8 cellular contexts compared by ENCODE assay signal in genomic region chr1:156193208-156193487, GRCh38. TPM values are rescaled to one million over a fixed set of nuclear protein-coding genes. Genes with fewer than 3 reads are reported as not detected.
DNase-seq lines count a peak whose midpoint lies in the region; ATAC-seq and TF ChIP-seq lines count a peak whose summit lies in the region.

No MANE protein-coding gene starts in this region.

- no peak overlapping the region for H2BK12ac ChIP-seq in trophoblast cell (ENCODE audit: low read length)

- H3K27ac ChIP-seq in Panc1 (ENCODE audit: low read length) (peak overlapping the region; percentile 81), trophoblast cell (ENCODE audit: low read depth, low read length) (no peak overlapping the region)

- H3K27me3 ChIP-seq in Panc1 (ENCODE audit: control insufficient read depth, insufficient read depth, low read length): no peaks in the 10 kb centered on the region
- no peaks in the 10 kb centered on the region for H3K27me3 ChIP-seq in trophoblast cell (ENCODE audit: insufficient read depth, low read length)

- peak overlapping the region; percentile 58 for H4K91ac ChIP-seq in trophoblast cell (ENCODE audit: low read depth, low read length)

- CTCF ChIA-PET in Calu3 (lab: Charles Lee): interaction anchor here (1.0 to 1.6 kb wide), 3 partner anchors 32 to 249 kb away, joined by 3 to 18 read pairs (median 14); no protein-coding TSS in a partner anchor
- CTCF ChIA-PET in Panc1 (lab: Charles Lee): no interaction called here

- in situ Hi-C loops in Panc1 (cut with HindIII; ENCODE audit: low pct_unique_long_range_greater_than_20kb, low sequenced_read_pairs): no loop called here

- peaks cover 30% of the 10 kb centered on the region for H3K4me1 Mint-ChIP-seq in Calu3 (ENCODE audit: low read depth, unreplicated experiment)

- H3K36me3 ChIP-seq in Panc1 (ENCODE audit: control insufficient read depth, insufficient read depth, low read length) (peaks cover 4% of the 10 kb centered on the region; the same call in 1 of the 2 replicates), trophoblast cell (ENCODE audit: control insufficient read depth in 1 of 2, insufficient read depth in 2 of 2, low read length in 2 of 2) (peaks cover 3 to 5% of the 10 kb centered on the region in 2 experiments)

- no peaks in the 10 kb centered on the region for H3K9me3 Mint-ChIP-seq in Calu3 (ENCODE audit: low read depth, unreplicated experiment)

- no CpG with 5 or more reads among the region's 7 CpGs for WGBS in trophoblast cell (ENCODE audit: extremely low coverage, insufficient coverage, insufficient read length)

- no peak overlapping the region for H3K14ac ChIP-seq in trophoblast cell (ENCODE audit: low read length)

- ATAC-seq in Panc1: no peak
- no peak for ATAC-seq in HG03354 (IDR thresholded peaks at IDR 0.05; ENCODE audit: poor library complexity, severe bottlenecking, unreplicated experiment)
- ATAC-seq in HG03342 (IDR thresholded peaks at IDR 0.05; ENCODE audit: unreplicated experiment): no peak

- POLR2A ChIA-PET in Panc1 (lab: Charles Lee): interaction anchor here (0.7 kb wide), 1 partner anchor 23 kb away, joined by 4 read pairs; no protein-coding TSS in a partner anchor

- H3K4me3 ChIP-seq in Panc1 (ENCODE audit: low read depth in 2 of 2, low read length in 2 of 2) (peak overlapping the region; percentile 99), epithelial cell of esophagus (ENCODE audit: low read length) (peak overlapping the region; percentile 99), trophoblast cell (ENCODE audit: low read depth, low read length) (no peak overlapping the region)

- TF ChIP-seq CTCF in Calu3 (IDR thresholded peaks at IDR 0.05; ENCODE audit: unreplicated experiment): no peak
- TF ChIP-seq CTCF in Panc1 (IDR thresholded peaks at IDR 0.05): no peak
- TF ChIP-seq CTCF in epithelial cell of esophagus (IDR thresholded peaks at IDR 0.05; ENCODE audit: insufficient read depth, low read depth, low read length, missing control alignments): no peak

- H4K12ac ChIP-seq in trophoblast cell (ENCODE audit: low read depth, low read length): no peak overlapping the region

- no peak overlapping the region for H3K4ac ChIP-seq in trophoblast cell (ENCODE audit: low read depth, low read length)

- intact Hi-C loops in Calu3 (cut with micrococcal nuclease; ENCODE audit: unreplicated experiment): no loop called here
- intact Hi-C loops in Panc1 (cut with micrococcal nuclease; ENCODE audit: unreplicated experiment): no loop called here

- no peak overlapping the region for H2BK5ac ChIP-seq in trophoblast cell (ENCODE audit: low read depth, low read length, poor library complexity)

- BruUV-seq in Calu3 (replicated peaks; lab: Mats Ljungman, UMichigan): no TSS peak
- TSS peak; percentile 97 for BruUV-seq in Panc1 (replicated peaks; lab: Mats Ljungman, UMichigan)

- peaks cover 6% of the 10 kb centered on the region for H3K79me1 ChIP-seq in trophoblast cell (ENCODE audit: low read length)

- no peak overlapping the region for H3K18ac ChIP-seq in trophoblast cell (ENCODE audit: low read length)

- DNase-seq in Calu3 (no peak), Panc1 (ENCODE audit: low read depth, low spot score) (no peak), epithelial cell of esophagus (ENCODE audit: low read depth) (no peak), trophoblast cell (no peak), COR-L47 (lab: John Stamatoyannopoulos, UW) (no peak), NCI-H226 (no peak)

- H3K27me3 Mint-ChIP-seq in Calu3 (ENCODE audit: unreplicated experiment): peaks cover 7% of the 10 kb centered on the region

- H2AFZ ChIP-seq in trophoblast cell (ENCODE audit: insufficient read depth, low read length, poor library complexity): no peak overlapping the region

- H3K4me2 ChIP-seq in trophoblast cell (ENCODE audit: low read length): no peak overlapping the region

- peak overlapping the region; percentile 85 for H4K8ac ChIP-seq in trophoblast cell (ENCODE audit: low read depth, low read length)

- H3K79me2 ChIP-seq in trophoblast cell (ENCODE audit: control insufficient read depth, insufficient read depth, low read length, poor library complexity): peaks cover 7% of the 10 kb centered on the region

- H2AK5ac ChIP-seq in trophoblast cell (ENCODE audit: low read length): no peak overlapping the region

- H3K9me3 ChIP-seq in Panc1 (ENCODE audit: control insufficient read depth, insufficient read depth, low read depth, low read length) (no peaks in the 10 kb centered on the region), trophoblast cell (ENCODE audit: insufficient read depth, low read depth, low read length) (no peaks in the 10 kb centered on the region)

- H3K4me3 Mint-ChIP-seq in Calu3 (ENCODE audit: low read depth, unreplicated experiment): peak overlapping the region; percentile 95

- peaks cover 17% of the 10 kb centered on the region for H3K36me3 Mint-ChIP-seq in Calu3 (ENCODE audit: insufficient read depth, unreplicated experiment)

- H3K4me1 ChIP-seq in Panc1 (ENCODE audit: control insufficient read depth, insufficient read depth, low read length): peaks cover 10% of the 10 kb centered on the region; the same call in 1 of the 2 replicates
- H3K4me1 ChIP-seq in trophoblast cell (ENCODE audit: control insufficient read depth in 1 of 2, insufficient read depth in 2 of 2, low read length in 2 of 2): peaks cover 4 to 9% of the 10 kb centered on the region in 2 experiments

- H3K9ac ChIP-seq in trophoblast cell (ENCODE audit: low read length): no peak overlapping the region

- no peak overlapping the region for H3K23ac ChIP-seq in trophoblast cell (ENCODE audit: low read length)

- H2BK120ac ChIP-seq in trophoblast cell (ENCODE audit: insufficient read depth, low read length, poor library complexity): no peak overlapping the region

- peak overlapping the region; percentile 85 for H3K27ac Mint-ChIP-seq in Calu3 (ENCODE audit: unreplicated experiment)

RNA-seq across cellular contexts. Expression of gene SLC25A44, which starts 0.8 kb away (rescaled TPM):
- 28.2 and 32.5 TPM in 2 replicates for total RNA-seq in Calu3 (2022)
- total RNA-seq in Panc1 (2021; ENCODE audit: unreplicated experiment): 33.0 TPM
- polyA plus RNA-seq in Panc1 (2012; ENCODE audit: insufficient read length): 20.0 TPM
- polyA plus RNA-seq in trophoblast cell (2013): 15.7 and 16.0 TPM in 2 replicates

RNA-seq across cellular contexts. Expression of gene PMF1, which starts 19.7 kb away (rescaled TPM):
- 57.3 and 59.0 TPM in 2 replicates for total RNA-seq in Calu3 (2022)
- 57.5 TPM for total RNA-seq in Panc1 (2021; ENCODE audit: unreplicated experiment)
- 55.0 TPM for polyA plus RNA-seq in Panc1 (2012; ENCODE audit: insufficient read length)
- 63.3 and 68.8 TPM in 2 replicates for polyA plus RNA-seq in trophoblast cell (2013)

RNA-seq across cellular contexts. Expression of gene SEMA4A, which starts 39.8 kb away (rescaled TPM):
- total RNA-seq in Calu3 (2022) (6.9 and 7.2 TPM in 2 replicates), Panc1 (2021; ENCODE audit: unreplicated experiment) (0.21 TPM)
- 0.22 TPM for polyA plus RNA-seq in Panc1 (2012; ENCODE audit: insufficient read length)
- 0.47 and 0.83 TPM in 2 replicates for polyA plus RNA-seq in trophoblast cell (2013)

RNA-seq across cellular contexts. Expression of gene BGLAP, which starts 48.8 kb away (rescaled TPM):
- total RNA-seq in Calu3 (2022) (2.0 and 2.6 TPM in 2 replicates), Panc1 (2021; ENCODE audit: unreplicated experiment) (0.67 TPM)
- 1.1 TPM for polyA plus RNA-seq in Panc1 (2012; ENCODE audit: insufficient read length)
- 0.22 and 0.36 TPM in 2 replicates for polyA plus RNA-seq in trophoblast cell (2013)

RNA-seq across cellular contexts. Expression of gene PAQR6, which starts 54.7 kb away (rescaled TPM):
- total RNA-seq in Calu3 (2022) (20.4 and 21.2 TPM in 2 replicates), Panc1 (2021; ENCODE audit: unreplicated experiment) (0.92 TPM)
- polyA plus RNA-seq in Panc1 (2012; ENCODE audit: insufficient read length): 1.3 TPM
- polyA plus RNA-seq in trophoblast cell (2013): 7.8 and 8.5 TPM in 2 replicates
